ENCODE assay signal across 1 cellular context in genomic region chr11:9002920-9003572, GRCh38.
TF ChIP-seq lines count a peak whose summit lies in the region.

No MANE protein-coding gene starts in this region.

TF ChIP-seq in IMR-90, 13 proteins besides CTCF, POLR2A, EP300 and RAD21 (continued from another document):
- TF ChIP-seq MAZ (IDR thresholded peaks at IDR 0.05; ENCODE audit: borderline replicate concordance, low read depth, low read length) = no peak
- TF ChIP-seq, protein P1, sequence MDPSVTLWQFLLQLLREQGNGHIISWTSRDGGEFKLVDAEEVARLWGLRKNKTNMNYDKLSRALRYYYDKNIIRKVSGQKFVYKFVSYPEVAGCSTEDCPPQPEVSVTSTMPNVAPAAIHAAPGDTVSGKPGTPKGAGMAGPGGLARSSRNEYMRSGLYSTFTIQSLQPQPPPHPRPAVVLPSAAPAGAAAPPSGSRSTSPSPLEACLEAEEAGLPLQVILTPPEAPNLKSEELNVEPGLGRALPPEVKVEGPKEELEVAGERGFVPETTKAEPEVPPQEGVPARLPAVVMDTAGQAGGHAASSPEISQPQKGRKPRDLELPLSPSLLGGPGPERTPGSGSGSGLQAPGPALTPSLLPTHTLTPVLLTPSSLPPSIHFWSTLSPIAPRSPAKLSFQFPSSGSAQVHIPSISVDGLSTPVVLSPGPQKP (IDR thresholded peaks at IDR 0.05; ENCODE audit: borderline replicate concordance, low read depth, low read length) = no peak
- TF ChIP-seq, protein P2, sequence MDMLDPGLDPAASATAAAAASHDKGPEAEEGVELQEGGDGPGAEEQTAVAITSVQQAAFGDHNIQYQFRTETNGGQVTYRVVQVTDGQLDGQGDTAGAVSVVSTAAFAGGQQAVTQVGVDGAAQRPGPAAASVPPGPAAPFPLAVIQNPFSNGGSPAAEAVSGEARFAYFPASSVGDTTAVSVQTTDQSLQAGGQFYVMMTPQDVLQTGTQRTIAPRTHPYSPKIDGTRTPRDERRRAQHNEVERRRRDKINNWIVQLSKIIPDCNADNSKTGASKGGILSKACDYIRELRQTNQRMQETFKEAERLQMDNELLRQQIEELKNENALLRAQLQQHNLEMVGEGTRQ (IDR thresholded peaks at IDR 0.05; ENCODE audit: low read depth, low read length) = no peak
- TF ChIP-seq CHD1 (IDR thresholded peaks at IDR 0.05; ENCODE audit: low read depth, low read length) = no peak
- TF ChIP-seq MAFK (IDR thresholded peaks at IDR 0.05; ENCODE audit: low read depth, low read length) = no peak
- TF ChIP-seq CEBPB (IDR thresholded peaks at IDR 0.05; ENCODE audit: low read depth, low read length) = no peak
- TF ChIP-seq MXI1 (IDR thresholded peaks at IDR 0.05; ENCODE audit: borderline replicate concordance, low read depth, low read length) = no peak
